ENCODE assay signal across 31 cellular contexts in genomic region chr7:99876933-99877332, GRCh38. TPM values are rescaled to one million over a fixed set of nuclear protein-coding genes. Genes with fewer than 3 reads are reported as not detected.
"Had no signal": no experiment of that assay in that cellular context is flagged by ENCODE, and none has a peak within 500 bp of the region (broad histone marks: within the 10 kb centered on the region; RNA-seq: fewer than 3 reads in every experiment).

Gene OR2AE1 (minus strand): TSS chr7:99877033. CDS start chr7:99877033, 0 bp downstream.

- ATAC-seq: activated CD8-positive, alpha-beta T cell treated with anti-CD3 and anti-CD28 coated beads for 36 hours; activated naive CD4-positive, alpha-beta T cell treated with anti-CD3 and anti-CD28 coated beads, Interleukin-2, amount 50 U/mL, for 72 hours; activated T-cell treated with anti-CD3 and anti-CD28 coated beads, Interleukin-2, amount 50 U/mL, for 4 hours; activated T-cell treated with anti-CD3 and anti-CD28 coated beads, Interleukin-2, amount 50 U/mL, for 72 hours; activated T-helper 17 cell treated with anti-CD3 and anti-CD28 coated beads, Interleukin-2, amount 50 U/mL, for 72 hours; body of pancreas had no signal

- H3K27me3 ChIP-seq: adrenal gland, body of pancreas, brain microvascular endothelial cell, breast epithelium had no signal

- DNase-seq: activated B cell treated with CpG ODN at 0.5 μM for 24 hours; activated CD4-positive, alpha-beta memory T cell treated with anti-CD3 and anti-CD28 coated beads for 36 hours; activated CD4-positive, alpha-beta T cell treated with anti-CD3 and anti-CD28 coated beads for 4 hours; activated CD4-positive, alpha-beta T cell treated with anti-CD3 and anti-CD28 coated beads, Interleukin-2, amount 10 ng/mL, durations not matched to agents 24 days and 14 days; activated CD4-positive, alpha-beta T cell treated with anti-CD3 and anti-CD28 coated beads, Interleukin-2, amount 50 U/mL, for 1 hour; activated CD4-positive, alpha-beta T cell treated with anti-CD3 and anti-CD28 coated beads, Interleukin-2, amount 50 U/mL, for 4 hours; activated CD4-positive, CD25-positive, alpha-beta regulatory T cell treated with anti-CD3 and anti-CD28 coated beads, Interleukin-2, amount 50 U/mL, for 72 hours; activated CD8-positive, alpha-beta memory T cell treated with anti-CD3 and anti-CD28 coated beads, Interleukin-2, amount 50 U/mL, for 4 hours; activated CD8-positive, alpha-beta T cell treated with anti-CD3 and anti-CD28 coated beads for 36 hours; activated effector memory CD4-positive, alpha-beta T cell treated with anti-CD3 and anti-CD28 coated beads, Interleukin-2, amount 50 U/mL, for 16 hours; activated gamma-delta T cell treated with Interleukin-2 at 50 U/mL for 16 hours; activated naive CD4-positive, alpha-beta T cell; activated naive CD4-positive, alpha-beta T cell treated with anti-CD3 and anti-CD28 coated beads for 36 hours; activated naive CD4-positive, alpha-beta T cell treated with anti-CD3 and anti-CD28 coated beads, Interleukin-2, amount 50 U/mL, for 16 hours; activated naive CD8-positive, alpha-beta T cell treated with anti-CD3 and anti-CD28 coated beads for 36 hours; activated T-cell treated with anti-CD3 and anti-CD28 coated beads for 4 hours; activated T-cell treated with anti-CD3 and anti-CD28 coated beads, Interleukin-2, amount 50 U/mL, for 1 hour; activated T-cell treated with anti-CD3 and anti-CD28 coated beads, Interleukin-2, amount 50 U/mL, for 4 hours; activated T-cell treated with anti-CD3 and anti-CD28 coated beads, Interleukin-2, amount 50 U/mL, for 72 hours; adrenal gland; amniotic stem cell; aorta; body of pancreas; brain microvascular endothelial cell; central memory CD4-positive, alpha-beta T cell; T-helper 1 cell; T-helper 9 cell had no signal

- H3K27ac ChIP-seq: adrenal gland, body of pancreas, brain microvascular endothelial cell, breast epithelium, VCaP had no signal

- H3K4me1 ChIP-seq: adrenal gland, body of pancreas, breast epithelium had no signal

- H3K36me3 ChIP-seq: adrenal gland, brain microvascular endothelial cell, breast epithelium had no signal

- H3K9me3 ChIP-seq: adrenal gland, body of pancreas, breast epithelium had no signal

- H3K4me3 ChIP-seq: adrenal gland, body of pancreas, breast epithelium had no signal

RNA-seq across cellular contexts. Expression of gene OR2AE1, which starts in this region (rescaled TPM):
- polyA plus RNA-seq: adrenal gland, aorta had no signal
